Comparison of ENCODE assay signal across 12 cellular contexts in the genomic region with DNA sequence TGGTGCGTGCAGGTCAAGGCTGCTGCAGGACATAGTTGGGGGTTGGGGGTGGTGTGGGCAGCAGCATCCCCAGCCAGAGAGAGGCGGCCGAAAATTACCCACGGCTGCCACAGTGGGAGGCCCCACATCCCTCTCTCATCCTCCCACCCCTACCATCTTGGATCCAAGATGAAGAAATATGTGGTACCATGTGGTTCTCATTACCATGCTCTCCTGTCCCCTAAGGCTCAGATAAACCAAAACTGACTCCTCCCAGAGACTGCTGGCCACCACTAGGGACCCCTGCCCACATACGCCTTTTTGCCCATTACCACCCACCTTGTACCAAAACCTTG.
A peak's percentile ranks its signal among the peaks of the same experiment; 100 is the strongest.
DNase-seq lines count a peak whose midpoint lies in the region; ATAC-seq and TF ChIP-seq lines count a peak whose summit lies in the region.
"Had no signal": no experiment of that assay in that cellular context is flagged by ENCODE, and none has a peak within 500 bp of the region (broad histone marks: within the 10 kb centered on the region; RNA-seq: fewer than 3 reads in every experiment).

No MANE protein-coding gene starts in this region.

- H3K27ac ChIP-seq in right atrium auricular region (peak overlapping the region; percentile 83 to 91), fibroblast of lung (ENCODE audit: insufficient read depth, low read length) (peak overlapping the region; percentile 96), prostate gland (peak overlapping the region; percentile 68 to 69)

- no peak overlapping the region for H3K4me3 Mint-ChIP-seq in stimulated activated memory B cell treated with anti-CD40 and anti-IgM and Interleukin-4, amounts not matched to agents 10 μg/mL and 1 μg/mL and 100 μg/mL, for 72 hours
- H3K4me3 Mint-ChIP-seq: B cell had no signal

- H3K79me2 ChIP-seq in fibroblast of lung (ENCODE audit: control insufficient read depth, insufficient read depth, low read length), result no peaks in the 10 kb centered on the region

- H3K4me1 Mint-ChIP-seq in stimulated activated memory B cell treated with anti-CD40 and anti-IgM and Interleukin-4, amounts not matched to agents 10 μg/mL and 1 μg/mL and 100 μg/mL, for 72 hours, result no peaks in the 10 kb centered on the region
- H3K4me1 Mint-ChIP-seq: B cell had no signal

- no peak overlapping the region for H3K4me3 ChIP-seq in right atrium auricular region
- H3K4me3 ChIP-seq in fibroblast of lung (replicated peaks in 1 of 4; ENCODE audit: control extremely low read depth in 1 of 4, insufficient read depth in 1 of 4, low read depth in 3 of 4, low read length in 4 of 4), result peak overlapping the region in 1 of 4 experiments; percentile 19
- H3K4me3 ChIP-seq in prostate gland, result no peak overlapping the region

- peak overlapping the region; percentile 7 for H3K4me2 ChIP-seq in fibroblast of lung (ENCODE audit: extremely low read depth, insufficient read depth, low read length)

- DNase-seq in right atrium auricular region (ENCODE audit: low spot score) (no peak), Right ventricle myocardium inferior (ENCODE audit: missing footprints) (no peak), fibroblast of lung (ENCODE audit: low read depth in 2 of 2) (no peak), prostate gland (ENCODE audit: low spot score) (no peak), inferior parietal cortex (ENCODE audit: extremely low spot score) (no peak), kidney tubule cell (ENCODE audit: low spot score) (no peak)
- DNase-seq: activated CD8-positive, alpha-beta memory T cell treated with anti-CD3 and anti-CD28 coated beads, Interleukin-2, amount 50 U/mL, for 48 hours; foreskin melanocyte; NCI-H1694 had no signal

- H3K36me3 Mint-ChIP-seq in stimulated activated memory B cell treated with anti-CD40 and anti-IgM and Interleukin-4, amounts not matched to agents 10 μg/mL and 1 μg/mL and 100 μg/mL, for 72 hours, result peaks cover 51% of the 10 kb centered on the region

- H3K9me3 Mint-ChIP-seq in stimulated activated memory B cell treated with anti-CD40 and anti-IgM and Interleukin-4, amounts not matched to agents 10 μg/mL and 1 μg/mL and 100 μg/mL, for 72 hours, result no peaks in the 10 kb centered on the region

- H4K20me1 ChIP-seq in fibroblast of lung (ENCODE audit: control insufficient read depth, extremely low read depth, insufficient read depth, low read length), result no peaks in the 10 kb centered on the region

- no peaks in the 10 kb centered on the region for H3K27me3 Mint-ChIP-seq in stimulated activated memory B cell treated with anti-CD40 and anti-IgM and Interleukin-4, amounts not matched to agents 10 μg/mL and 1 μg/mL and 100 μg/mL, for 72 hours
- H3K27me3 Mint-ChIP-seq: B cell had no signal

- no peak for TF ChIP-seq POLR2A in prostate gland (IDR thresholded peaks at IDR 0.05)

- H3K27ac Mint-ChIP-seq in stimulated activated memory B cell treated with anti-CD40 and anti-IgM and Interleukin-4, amounts not matched to agents 10 μg/mL and 1 μg/mL and 100 μg/mL, for 72 hours, result no peak overlapping the region
- H3K27ac Mint-ChIP-seq: B cell had no signal

- intact Hi-C loops in Right ventricle myocardium inferior (cut with DNase I), result loop anchor here (5.0 to 10.0 kb wide), 3 partner anchors 50 to 103 kb away; no protein-coding TSS in a partner anchor
- intact Hi-C loops in prostate gland (cut with DNase I), result no loop called here

- H3K4me1 ChIP-seq in right atrium auricular region, result peaks cover 0 to 96% of the 10 kb centered on the region in 2 donors
- peaks cover 72% of the 10 kb centered on the region for H3K4me1 ChIP-seq in fibroblast of lung (ENCODE audit: control insufficient read depth, extremely low read depth, insufficient read depth, low read length)
- H3K4me1 ChIP-seq in prostate gland (replicated peaks), result peaks cover 27% of the 10 kb centered on the region

- no peak for ATAC-seq in Right ventricle myocardium inferior
- no peak for ATAC-seq in GM18861 (IDR thresholded peaks at IDR 0.05; ENCODE audit: unreplicated experiment)
- no peak for ATAC-seq in stimulated activated memory B cell treated with anti-CD40 and anti-IgM and Interleukin-4, amounts not matched to agents 10 μg/mL and 1 μg/mL and 100 μg/mL, for 72 hours

- no peak for TF ChIP-seq CTCF in right atrium auricular region (IDR thresholded peaks at IDR 0.05)
- TF ChIP-seq CTCF in fibroblast of lung (conservative IDR thresholded peaks at IDR 0.05 in 1 of 2, IDR thresholded peaks at IDR 0.05 in 1 of 2; ENCODE audit: low read depth in 1 of 2, low read length in 2 of 2), result no peak
- no peak for TF ChIP-seq CTCF in prostate gland (IDR thresholded peaks at IDR 0.05)

- no peak overlapping the region for H2AFZ ChIP-seq in fibroblast of lung (ENCODE audit: low read length)

- WGBS in prostate gland, result 32% methylated on average over 5 of the region's 5 CpGs

- H3K36me3 ChIP-seq in right atrium auricular region (no peaks in the 10 kb centered on the region), fibroblast of lung (ENCODE audit: control insufficient read depth, insufficient read depth, low read length) (no peaks in the 10 kb centered on the region), prostate gland (no peaks in the 10 kb centered on the region)

- H3K9me3 ChIP-seq in right atrium auricular region (no peaks in the 10 kb centered on the region), fibroblast of lung (ENCODE audit: control insufficient read depth, insufficient read depth, low read depth, low read length) (no peaks in the 10 kb centered on the region), prostate gland (no peaks in the 10 kb centered on the region)

- H3K9ac ChIP-seq in fibroblast of lung (ENCODE audit: insufficient read depth, low read length), result peak overlapping the region; percentile 40

- no peaks in the 10 kb centered on the region for H3K27me3 ChIP-seq in right atrium auricular region
- no peaks in the 10 kb centered on the region for H3K27me3 ChIP-seq in fibroblast of lung (ENCODE audit: control insufficient read depth, insufficient read depth, low read length)
- no peaks in the 10 kb centered on the region for H3K27me3 ChIP-seq in prostate gland (replicated peaks; ENCODE audit: insufficient read depth)
